Comparison of ENCODE assay signal across 21 cellular contexts in genomic region chr7:135317676-135318326, GRCh38.
A peak's percentile ranks its signal among the peaks of the same experiment; 100 is the strongest.
DNase-seq lines count a peak whose midpoint lies in the region; FAIRE-seq and TF ChIP-seq lines count a peak whose summit lies in the region.
"Had no signal": no experiment of that assay in that cellular context is flagged by ENCODE, and none has a peak within 500 bp of the region (broad histone marks: within the 10 kb centered on the region; RNA-seq: fewer than 3 reads in every experiment).

No MANE protein-coding gene starts in this region.

- H3K4me3 ChIP-seq in esophagus (ENCODE audit: low read depth in 1 of 2, low read length in 2 of 2) (no peak overlapping the region), small intestine (ENCODE audit: low read depth in 1 of 2, low read length in 2 of 2) (no peak overlapping the region)

- TF ChIP-seq CTCF in RWPE1 (conservative IDR thresholded peaks at IDR 0.05; ENCODE audit: low read depth): no peak

- WGBS in esophagus, 2 donors: 34 to 48% methylated on average over 10 of the region's 10 CpGs
- 9 to 50% (median 32%) methylated on average over 10 of the region's 10 CpGs for WGBS in small intestine, 3 donors

- intact Hi-C loops in activated CD4-positive, alpha-beta memory T cell treated with anti-CD3 and anti-CD28 coated beads for 36 hours (cut with micrococcal nuclease): no loop called here

- no peaks in the 10 kb centered on the region for H3K4me1 Mint-ChIP-seq in activated naive CD4-positive, alpha-beta T cell treated with anti-CD3 and anti-CD28 coated beads, Interleukin-2, amount 10 ng/mL, durations not matched to agents 7 days and 5 days
- H3K4me1 Mint-ChIP-seq in activated CD4-positive, alpha-beta memory T cell treated with anti-CD3 and anti-CD28 coated beads for 36 hours (ENCODE audit: low read depth): no peaks in the 10 kb centered on the region
- H3K4me1 Mint-ChIP-seq: activated B cell treated with CpG ODN at 0.5 μM for 24 hours had no signal

- H3K27me3 Mint-ChIP-seq in activated naive CD4-positive, alpha-beta T cell treated with anti-CD3 and anti-CD28 coated beads, Interleukin-2, amount 10 ng/mL, durations not matched to agents 7 days and 5 days: no peaks in the 10 kb centered on the region
- no peaks in the 10 kb centered on the region for H3K27me3 Mint-ChIP-seq in activated CD4-positive, alpha-beta memory T cell treated with anti-CD3 and anti-CD28 coated beads for 36 hours
- H3K27me3 Mint-ChIP-seq: activated B cell treated with CpG ODN at 0.5 μM for 24 hours had no signal

- peaks cover 2 to 11% of the 10 kb centered on the region in 2 donors for H3K4me1 ChIP-seq in esophagus (ENCODE audit: control insufficient read depth in 2 of 2, insufficient read depth in 2 of 2, low read length in 1 of 2)
- H3K4me1 ChIP-seq in small intestine (ENCODE audit: control insufficient read depth in 2 of 2, insufficient read depth in 1 of 2, low read depth in 1 of 2, low read length in 1 of 2): peaks cover 0 to 6% of the 10 kb centered on the region in 2 donors

- FAIRE-seq in small intestine (lab: Jason Lieb, UNC): no peak
- FAIRE-seq: G401.6, GM12891 had no signal

- CTCF ChIA-PET in RWPE1 (lab: Yijun Ruan, JAX): no interaction called here
- CTCF ChIA-PET in activated naive CD4-positive, alpha-beta T cell treated with anti-CD3 and anti-CD28 coated beads, Interleukin-2, amount 10 ng/mL, durations not matched to agents 7 days and 5 days (lab: Charles Lee): no interaction called here
- CTCF ChIA-PET in activated CD4-positive, alpha-beta memory T cell treated with anti-CD3 and anti-CD28 coated beads for 36 hours (lab: Charles Lee): no interaction called here

- DNase-seq in RWPE1 (ENCODE audit: low spot score) (peak; percentile 25), left kidney (ENCODE audit: low read depth, low spot score) (peak; percentile 71), small intestine (peak; percentile 90), NCI-H2227 treated with DMSO at 0.1 percent for 48 hours (lab: John Stamatoyannopoulos, UW) (no peak), amygdala (lab: John Stamatoyannopoulos, UW) (no peak)
- DNase-seq in activated naive CD4-positive, alpha-beta T cell treated with anti-CD3 and anti-CD28 coated beads, Interleukin-2, amount 10 ng/mL, durations not matched to agents 7 days and 5 days: no peak
- DNase-seq in activated CD4-positive, alpha-beta memory T cell treated with anti-CD3 and anti-CD28 coated beads for 36 hours: no peak
- DNase-seq: activated B cell treated with CpG ODN at 0.5 μM for 24 hours; activated gamma-delta T cell; COR-L47; foreskin melanocyte; KG1; NCI-H1417; SHP77; stimulated activated CD4-positive, alpha-beta T cell treated with anti-CD3 and anti-CD28 coated beads, Interleukin-12 subunit alpha, Interleukin-12 subunit beta, amount 100 ng/mL, for 4 hours had no signal

- peak overlapping the region; percentile 79 for H3K27ac ChIP-seq in RWPE1
- H3K27ac ChIP-seq in esophagus (ENCODE audit: low read depth in 2 of 2, low read length in 1 of 2): peak overlapping the region; percentile 12 to 57
- H3K27ac ChIP-seq in small intestine (ENCODE audit: low read depth in 1 of 2, low read length in 1 of 2): peak overlapping the region; percentile 58 to 59

- H3K36me3 ChIP-seq in esophagus (ENCODE audit: control insufficient read depth in 2 of 2, insufficient read depth in 2 of 2, low read length in 1 of 2) (no peaks in the 10 kb centered on the region), small intestine (ENCODE audit: control insufficient read depth in 2 of 2, insufficient read depth in 2 of 2, low read length in 2 of 2) (no peaks in the 10 kb centered on the region)

- H3K27ac Mint-ChIP-seq in activated naive CD4-positive, alpha-beta T cell treated with anti-CD3 and anti-CD28 coated beads, Interleukin-2, amount 10 ng/mL, durations not matched to agents 7 days and 5 days: no peak overlapping the region
- no peak overlapping the region for H3K27ac Mint-ChIP-seq in activated CD4-positive, alpha-beta memory T cell treated with anti-CD3 and anti-CD28 coated beads for 36 hours
- H3K27ac Mint-ChIP-seq: activated B cell treated with CpG ODN at 0.5 μM for 24 hours; H9; stimulated activated naive CD8-positive, alpha-beta T cell treated with anti-CD3 and anti-CD28 coated beads, Interleukin-15, Interleukin-2, amounts not matched to agents 100 ng/mL and 50 ng/mL, for 24 hours; T-helper 1 cell treated with Interleukin-12 subunit alpha and Interleukin-12 subunit beta and Interleukin-4 antibody, amounts not matched to agents 30 μg/mL and 1 μg/mL, for 36 hours had no signal

- H3K9me3 ChIP-seq in esophagus (ENCODE audit: control insufficient read depth in 2 of 2, insufficient read depth in 1 of 2, low read depth in 1 of 2, low read length in 1 of 2): no peaks in the 10 kb centered on the region
- H3K9me3 ChIP-seq in small intestine (ENCODE audit: control insufficient read depth, low read depth): no peaks in the 10 kb centered on the region

- no peaks in the 10 kb centered on the region for H3K9me3 Mint-ChIP-seq in activated naive CD4-positive, alpha-beta T cell treated with anti-CD3 and anti-CD28 coated beads, Interleukin-2, amount 10 ng/mL, durations not matched to agents 7 days and 5 days
- H3K9me3 Mint-ChIP-seq in activated CD4-positive, alpha-beta memory T cell treated with anti-CD3 and anti-CD28 coated beads for 36 hours: no peaks in the 10 kb centered on the region
- H3K9me3 Mint-ChIP-seq: activated B cell treated with CpG ODN at 0.5 μM for 24 hours; H9; stimulated activated naive CD8-positive, alpha-beta T cell treated with anti-CD3 and anti-CD28 coated beads, Interleukin-15, Interleukin-2, amounts not matched to agents 100 ng/mL and 50 ng/mL, for 24 hours; T-helper 1 cell treated with Interleukin-12 subunit alpha and Interleukin-12 subunit beta and Interleukin-4 antibody, amounts not matched to agents 30 μg/mL and 1 μg/mL, for 36 hours had no signal

- no peaks in the 10 kb centered on the region for H3K36me3 Mint-ChIP-seq in activated naive CD4-positive, alpha-beta T cell treated with anti-CD3 and anti-CD28 coated beads, Interleukin-2, amount 10 ng/mL, durations not matched to agents 7 days and 5 days
- H3K36me3 Mint-ChIP-seq in activated CD4-positive, alpha-beta memory T cell treated with anti-CD3 and anti-CD28 coated beads for 36 hours: no peaks in the 10 kb centered on the region

- H3K27me3 ChIP-seq in esophagus (ENCODE audit: control insufficient read depth in 1 of 2, insufficient read depth in 2 of 2, low read length in 2 of 2) (no peaks in the 10 kb centered on the region), small intestine (ENCODE audit: control insufficient read depth in 2 of 2, insufficient read depth in 2 of 2, low read length in 2 of 2) (no peaks in the 10 kb centered on the region)

- H3K4me3 Mint-ChIP-seq in activated naive CD4-positive, alpha-beta T cell treated with anti-CD3 and anti-CD28 coated beads, Interleukin-2, amount 10 ng/mL, durations not matched to agents 7 days and 5 days: no peak overlapping the region
- H3K4me3 Mint-ChIP-seq in activated CD4-positive, alpha-beta memory T cell treated with anti-CD3 and anti-CD28 coated beads for 36 hours: no peak overlapping the region
- H3K4me3 Mint-ChIP-seq: activated B cell treated with CpG ODN at 0.5 μM for 24 hours; H9; stimulated activated naive CD8-positive, alpha-beta T cell treated with anti-CD3 and anti-CD28 coated beads, Interleukin-15, Interleukin-2, amounts not matched to agents 100 ng/mL and 50 ng/mL, for 24 hours; T-helper 1 cell treated with Interleukin-12 subunit alpha and Interleukin-12 subunit beta and Interleukin-4 antibody, amounts not matched to agents 30 μg/mL and 1 μg/mL, for 36 hours had no signal

- POLR2A ChIA-PET in RWPE1 (lab: Yijun Ruan, JAX; ENCODE audit: low non-redundant PET): no interaction called here
- POLR2A ChIA-PET in activated CD4-positive, alpha-beta memory T cell treated with anti-CD3 and anti-CD28 coated beads for 36 hours (lab: Charles Lee): no interaction called here

Comparison
In these comparisons a context has a peak if more than half of its experiments do, and no peak if none do; other contexts are left out.
1. DNase-seq: peak in RWPE1 (single experiment), left kidney (single experiment) and small intestine (single experiment); none in activated naive CD4-positive, alpha-beta T cell treated with anti-CD3 and anti-CD28 coated beads, Interleukin-2, amount 10 ng/mL, durations not matched to agents 7 days and 5 days (single experiment), NCI-H2227 treated with DMSO at 0.1 percent for 48 hours (single experiment), activated CD4-positive, alpha-beta memory T cell treated with anti-CD3 and anti-CD28 coated beads for 36 hours (single experiment) and amygdala (0 of 56).
2. Peak in every context shown above with its lines, with median percentiles within 50 percentile points of each other: H3K27ac ChIP-seq.